Comparison of ENCODE assay signal across 23 cellular contexts in genomic region chr6:143443096-143443495, GRCh38. TPM values are rescaled to one million over a fixed set of nuclear protein-coding genes. Genes with fewer than 3 reads are reported as not detected.
DNase-seq lines count a peak whose midpoint lies in the region; ATAC-seq and TF ChIP-seq lines count a peak whose summit lies in the region.
"Had no signal": no experiment of that assay in that cellular context is flagged by ENCODE, and none has a peak within 500 bp of the region (broad histone marks: within the 10 kb centered on the region; RNA-seq: fewer than 3 reads in every experiment).

No MANE protein-coding gene starts in this region.

- H3K9me3 ChIP-seq in right cardiac atrium (ENCODE audit: control insufficient read depth, low read length), result no peaks in the 10 kb centered on the region
- no peaks in the 10 kb centered on the region for H3K9me3 ChIP-seq in SJCRH30 (replicated peaks)
- H3K9me3 ChIP-seq: MG63 had no signal

- POLR2A ChIA-PET in activated CD8-positive, alpha-beta T cell treated with anti-CD3 and anti-CD28 coated beads for 36 hours (lab: Charles Lee), result interaction anchor here (0.6 to 1.2 kb wide), 3 partner anchors 69 to 813 kb away, joined by 3 to 4 read pairs (median 3); partner anchors contain the start of gene FUCA2
- POLR2A ChIA-PET in activated CD8-positive, alpha-beta T cell treated with anti-CD3 and anti-CD28 coated beads, Interleukin-2, amount 10 ng/mL, durations not matched to agents 7 days and 5 days (lab: Charles Lee), result interaction anchor here (0.6 to 1.9 kb wide), 3 partner anchors 8 to 551 kb away, joined by 3 to 20 read pairs (median 4); partner anchors contain the start of genes ADAT2 and PEX3

- no peaks in the 10 kb centered on the region; the same call in 1 of the 2 replicates for H3K36me3 ChIP-seq in SJCRH30

- H3K4me3 ChIP-seq in right cardiac atrium (ENCODE audit: low read length) (no peak overlapping the region), SJCRH30 (no peak overlapping the region)
- H3K4me3 ChIP-seq: GM23338, K562, MG63 had no signal

- H3K27me3 ChIP-seq in right cardiac atrium (ENCODE audit: control insufficient read depth, insufficient read depth) (no peaks in the 10 kb centered on the region), SJCRH30 (no peaks in the 10 kb centered on the region)
- H3K27me3 ChIP-seq: MG63 had no signal

- H3K27me3 Mint-ChIP-seq in activated CD8-positive, alpha-beta T cell treated with anti-CD3 and anti-CD28 coated beads for 36 hours, result no peaks in the 10 kb centered on the region
- no peaks in the 10 kb centered on the region for H3K27me3 Mint-ChIP-seq in activated CD8-positive, alpha-beta T cell treated with anti-CD3 and anti-CD28 coated beads, Interleukin-2, amount 10 ng/mL, durations not matched to agents 7 days and 5 days (ENCODE audit: low read depth)
- no peaks in the 10 kb centered on the region for H3K27me3 Mint-ChIP-seq in type B pancreatic cell

- H3K36me3 Mint-ChIP-seq in activated CD8-positive, alpha-beta T cell treated with anti-CD3 and anti-CD28 coated beads for 36 hours (ENCODE audit: low read depth), result peaks cover 72% of the 10 kb centered on the region
- H3K36me3 Mint-ChIP-seq in activated CD8-positive, alpha-beta T cell treated with anti-CD3 and anti-CD28 coated beads, Interleukin-2, amount 10 ng/mL, durations not matched to agents 7 days and 5 days (ENCODE audit: low read depth), result peaks cover 42% of the 10 kb centered on the region
- H3K36me3 Mint-ChIP-seq in type B pancreatic cell, result peaks cover 11% of the 10 kb centered on the region

- peak overlapping the region; percentile 55 for H3K27ac Mint-ChIP-seq in activated CD8-positive, alpha-beta T cell treated with anti-CD3 and anti-CD28 coated beads for 36 hours
- no peak overlapping the region for H3K27ac Mint-ChIP-seq in activated CD8-positive, alpha-beta T cell treated with anti-CD3 and anti-CD28 coated beads, Interleukin-2, amount 10 ng/mL, durations not matched to agents 7 days and 5 days
- H3K27ac Mint-ChIP-seq in type B pancreatic cell, result no peak overlapping the region
- H3K27ac Mint-ChIP-seq: GM23338 had no signal

- H3K9me3 Mint-ChIP-seq in activated CD8-positive, alpha-beta T cell treated with anti-CD3 and anti-CD28 coated beads for 36 hours, result peaks cover 4% of the 10 kb centered on the region
- H3K9me3 Mint-ChIP-seq in activated CD8-positive, alpha-beta T cell treated with anti-CD3 and anti-CD28 coated beads, Interleukin-2, amount 10 ng/mL, durations not matched to agents 7 days and 5 days (ENCODE audit: insufficient read depth), result no peaks in the 10 kb centered on the region
- H3K9me3 Mint-ChIP-seq in type B pancreatic cell, result no peaks in the 10 kb centered on the region
- H3K9me3 Mint-ChIP-seq: GM23338 had no signal

- no peak overlapping the region for H3K27ac ChIP-seq in right cardiac atrium (ENCODE audit: low read length)
- H3K27ac ChIP-seq in SJCRH30, result no peak overlapping the region
- H3K27ac ChIP-seq: C4-2B, HL-60 had no signal

- no peak overlapping the region for H3K4me3 Mint-ChIP-seq in activated CD8-positive, alpha-beta T cell treated with anti-CD3 and anti-CD28 coated beads for 36 hours
- H3K4me3 Mint-ChIP-seq in activated CD8-positive, alpha-beta T cell treated with anti-CD3 and anti-CD28 coated beads, Interleukin-2, amount 10 ng/mL, durations not matched to agents 7 days and 5 days, result no peak overlapping the region
- no peak overlapping the region for H3K4me3 Mint-ChIP-seq in type B pancreatic cell
- H3K4me3 Mint-ChIP-seq: GM23338 had no signal

- no peak for ATAC-seq in activated CD8-positive, alpha-beta T cell treated with anti-CD3 and anti-CD28 coated beads for 36 hours
- no peak for ATAC-seq in activated CD8-positive, alpha-beta T cell treated with anti-CD3 and anti-CD28 coated beads, Interleukin-2, amount 10 ng/mL, durations not matched to agents 7 days and 5 days
- ATAC-seq in left ventricle myocardium superior (peak; percentile 89), right cardiac atrium (no peak), left lobe of liver (peak; percentile 93)
- ATAC-seq: GM23338, HCT116, HepG2, K562 had no signal

- no peak for TF ChIP-seq CTCF in activated CD8-positive, alpha-beta T cell treated with anti-CD3 and anti-CD28 coated beads for 36 hours (IDR thresholded peaks at IDR 0.05)
- TF ChIP-seq CTCF in type B pancreatic cell (conservative IDR thresholded peaks at IDR 0.05), result no peak

- peaks cover 69% of the 10 kb centered on the region for H3K4me1 Mint-ChIP-seq in activated CD8-positive, alpha-beta T cell treated with anti-CD3 and anti-CD28 coated beads for 36 hours (ENCODE audit: low read depth)
- peaks cover 22% of the 10 kb centered on the region for H3K4me1 Mint-ChIP-seq in activated CD8-positive, alpha-beta T cell treated with anti-CD3 and anti-CD28 coated beads, Interleukin-2, amount 10 ng/mL, durations not matched to agents 7 days and 5 days (ENCODE audit: low read depth)
- no peaks in the 10 kb centered on the region for H3K4me1 Mint-ChIP-seq in type B pancreatic cell (ENCODE audit: unreplicated experiment)

- DNase-seq in activated CD8-positive, alpha-beta T cell treated with anti-CD3 and anti-CD28 coated beads for 36 hours, result no peak
- DNase-seq in activated CD8-positive, alpha-beta T cell treated with anti-CD3 and anti-CD28 coated beads, Interleukin-2, amount 10 ng/mL, durations not matched to agents 7 days and 5 days, result no peak
- DNase-seq in left ventricle myocardium superior (no peak), right cardiac atrium (no peak), left lobe of liver (ENCODE audit: low spot score) (peak; percentile 47), SJCRH30 (no peak), type B pancreatic cell (ENCODE audit: extremely low spot score, unreplicated experiment) (no peak)
- DNase-seq: EL, GF-D8, MG63, NCI-H1417, NCI-H1694 treated with DMSO at 0.1 percent for 48 hours, NCI-H2081 treated with DMSO at 0.1 percent for 48 hours, NCI-H2171 treated with DMSO at 0.1 percent for 48 hours, NCI-H446, NCI-H526, OCI-M1 had no signal

- H3K4me1 ChIP-seq in right cardiac atrium (ENCODE audit: control insufficient read depth, insufficient read depth, low read length) (no peaks in the 10 kb centered on the region), SJCRH30 (no peaks in the 10 kb centered on the region)

- WGBS in right cardiac atrium, result 81% methylated on average over 2 of the region's 2 CpGs

- intact Hi-C loops in activated CD8-positive, alpha-beta T cell treated with anti-CD3 and anti-CD28 coated beads for 36 hours (cut with micrococcal nuclease), result no loop called here
- intact Hi-C loops in left ventricle myocardium superior (cut with micrococcal nuclease), result no loop called here
- intact Hi-C loops in right cardiac atrium (cut with DNase I), result no loop called here

- CTCF ChIA-PET in activated CD8-positive, alpha-beta T cell treated with anti-CD3 and anti-CD28 coated beads for 36 hours (lab: Charles Lee), result interaction anchor here (1.1 to 1.5 kb wide), 4 partner anchors 10 to 70 kb away, joined by 3 to 4 read pairs (median 4); no protein-coding TSS in a partner anchor
- CTCF ChIA-PET in activated CD8-positive, alpha-beta T cell treated with anti-CD3 and anti-CD28 coated beads, Interleukin-2, amount 10 ng/mL, durations not matched to agents 7 days and 5 days (lab: Charles Lee), result interaction anchor here (1.0 to 2.0 kb wide), 5 partner anchors 11 to 619 kb away, joined by 3 to 10 read pairs (median 4); no protein-coding TSS in a partner anchor

RNA-seq across cellular contexts. Expression of gene ADAT2, which starts 7.4 kb away (rescaled TPM):
- 10 to 100 TPM; 35.9 to 40.8 TPM for total RNA-seq in activated CD8-positive, alpha-beta T cell treated with anti-CD3 and anti-CD28 coated beads for 36 hours
- 10 to 100 TPM; 21.4 to 22.0 TPM for total RNA-seq in activated CD8-positive, alpha-beta T cell treated with anti-CD3 and anti-CD28 coated beads, Interleukin-2, amount 10 ng/mL, durations not matched to agents 7 days and 5 days
- 1.9 TPM for total RNA-seq in left ventricle myocardium superior
- 1 to 10 TPM; 1.5 to 3.8 (median 2.1) TPM for total RNA-seq in right cardiac atrium
- polyA plus RNA-seq in right cardiac atrium, result 1.6 TPM
- total RNA-seq in left lobe of liver, result 4.6 TPM
- total RNA-seq in SJCRH30 (2014; rRNA removed; shearing (Covaris generic)), result 6.2 and 11.1 TPM in 2 replicates
- 5.2 and 10.3 TPM in 2 replicates for total RNA-seq in type B pancreatic cell (ENCODE audit: low replicate concordance)

RNA-seq across cellular contexts. Expression of gene PEX3, which starts 7.5 kb away (rescaled TPM):
- total RNA-seq in activated CD8-positive, alpha-beta T cell treated with anti-CD3 and anti-CD28 coated beads for 36 hours, result 10 to 100 TPM; 24.9 to 33.6 TPM
- total RNA-seq in activated CD8-positive, alpha-beta T cell treated with anti-CD3 and anti-CD28 coated beads, Interleukin-2, amount 10 ng/mL, durations not matched to agents 7 days and 5 days, result 10 to 100 TPM; 14.5 to 15.1 TPM
- total RNA-seq in left ventricle myocardium superior (21.7 TPM), right cardiac atrium (10 to 100 TPM; 17.0 to 22.0 (median 20.4) TPM), left lobe of liver (23.3 TPM), type B pancreatic cell (ENCODE audit: low replicate concordance) (12.8 and 13.1 TPM in 2 replicates)
- 11.9 TPM for polyA plus RNA-seq in right cardiac atrium
- total RNA-seq in SJCRH30 (2014; rRNA removed; shearing (Covaris generic)), result 21.6 and 23.4 TPM in 2 replicates

Comparison
In these comparisons a context has a peak if more than half of its experiments do, and no peak if none do; other contexts are left out.
1. ATAC-seq: peak in left ventricle myocardium superior (single experiment) and left lobe of liver (single experiment); none in activated CD8-positive, alpha-beta T cell treated with anti-CD3 and anti-CD28 coated beads for 36 hours (single experiment), activated CD8-positive, alpha-beta T cell treated with anti-CD3 and anti-CD28 coated beads, Interleukin-2, amount 10 ng/mL, durations not matched to agents 7 days and 5 days (single experiment) and right cardiac atrium (0 of 2).